In the genomic region with DNA sequence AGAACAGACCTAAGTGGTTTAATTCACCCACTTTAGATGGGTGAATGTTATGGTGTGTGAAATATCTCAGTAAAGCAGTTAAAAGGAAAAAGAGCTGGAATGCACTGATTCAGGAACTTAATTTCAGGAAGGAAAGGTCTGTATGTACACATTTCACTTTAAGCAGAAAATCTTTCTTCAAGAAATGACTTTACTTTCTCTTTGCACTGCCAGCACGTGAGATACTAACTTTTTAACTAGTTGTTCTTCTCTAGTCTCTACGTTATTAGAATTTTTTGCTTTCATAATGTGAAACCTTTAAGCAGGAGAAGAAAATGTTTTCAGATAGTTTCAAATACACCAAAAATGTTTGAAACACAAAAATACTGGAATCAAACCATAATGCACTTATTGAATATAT, we compare ENCODE assay signal across 2 cellular contexts.
TF ChIP-seq lines count a peak whose summit lies in the region.

No MANE protein-coding gene starts in this region.

TF ChIP-seq in SK-N-SH, 30 proteins besides CTCF, POLR2A, EP300 and RAD21 (continued from another document):
- TF ChIP-seq RXRA (IDR thresholded peaks at IDR 0.05; ENCODE audit: borderline replicate concordance, low read depth) (no peak), TAF1 (IDR thresholded peaks at IDR 0.05; ENCODE audit: borderline replicate concordance, low read depth, low read length) (no peak), POLR2AphosphoS5 (IDR thresholded peaks at IDR 0.05; ENCODE audit: low read depth, low read length) (no peak), FOXM1 (IDR thresholded peaks at IDR 0.05; ENCODE audit: low read depth) (no peak), GATA2 (CRISPR knock-in tag; IDR thresholded peaks at IDR 0.05) (no peak), SMC3 (IDR thresholded peaks at IDR 0.05; ENCODE audit: low read depth, low read length) (no peak), CHD2 (IDR thresholded peaks at IDR 0.05; ENCODE audit: low read length, partially characterized antibody) (no peak), REST (IDR thresholded peaks at IDR 0.05; ENCODE audit: low read depth, low read length) (no peak), RCOR1 (IDR thresholded peaks at IDR 0.05; ENCODE audit: low read length) (no peak), NFIC (IDR thresholded peaks at IDR 0.05; ENCODE audit: borderline replicate concordance) (no peak), MXI1 (IDR thresholded peaks at IDR 0.05; ENCODE audit: low read depth, low read length) (no peak), EZH2phosphoT487 (IDR thresholded peaks at IDR 0.05; ENCODE audit: borderline replicate concordance, low read depth) (no peak)
- TF ChIP-seq, protein P1, sequence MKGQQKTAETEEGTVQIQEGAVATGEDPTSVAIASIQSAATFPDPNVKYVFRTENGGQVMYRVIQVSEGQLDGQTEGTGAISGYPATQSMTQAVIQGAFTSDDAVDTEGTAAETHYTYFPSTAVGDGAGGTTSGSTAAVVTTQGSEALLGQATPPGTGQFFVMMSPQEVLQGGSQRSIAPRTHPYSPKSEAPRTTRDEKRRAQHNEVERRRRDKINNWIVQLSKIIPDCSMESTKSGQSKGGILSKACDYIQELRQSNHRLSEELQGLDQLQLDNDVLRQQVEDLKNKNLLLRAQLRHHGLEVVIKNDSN (IDR thresholded peaks at IDR 0.05; ENCODE audit: borderline replicate concordance, low read depth) = no peak
- TF ChIP-seq, protein P2, sequence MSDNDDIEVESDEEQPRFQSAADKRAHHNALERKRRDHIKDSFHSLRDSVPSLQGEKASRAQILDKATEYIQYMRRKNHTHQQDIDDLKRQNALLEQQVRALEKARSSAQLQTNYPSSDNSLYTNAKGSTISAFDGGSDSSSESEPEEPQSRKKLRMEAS (IDR thresholded peaks at IDR 0.05; ENCODE audit: low read depth) = no peak
- TF ChIP-seq, protein P3, sequence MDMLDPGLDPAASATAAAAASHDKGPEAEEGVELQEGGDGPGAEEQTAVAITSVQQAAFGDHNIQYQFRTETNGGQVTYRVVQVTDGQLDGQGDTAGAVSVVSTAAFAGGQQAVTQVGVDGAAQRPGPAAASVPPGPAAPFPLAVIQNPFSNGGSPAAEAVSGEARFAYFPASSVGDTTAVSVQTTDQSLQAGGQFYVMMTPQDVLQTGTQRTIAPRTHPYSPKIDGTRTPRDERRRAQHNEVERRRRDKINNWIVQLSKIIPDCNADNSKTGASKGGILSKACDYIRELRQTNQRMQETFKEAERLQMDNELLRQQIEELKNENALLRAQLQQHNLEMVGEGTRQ (IDR thresholded peaks at IDR 0.05; ENCODE audit: borderline replicate concordance, low read depth, low read length) = no peak

TF ChIP-seq in SK-N-SH treated with all-trans-retinoic acid at 6 μM for 48 hours, 23 proteins besides CTCF, POLR2A, EP300 and RAD21 (continued from another document):
- TF ChIP-seq, protein P4, sequence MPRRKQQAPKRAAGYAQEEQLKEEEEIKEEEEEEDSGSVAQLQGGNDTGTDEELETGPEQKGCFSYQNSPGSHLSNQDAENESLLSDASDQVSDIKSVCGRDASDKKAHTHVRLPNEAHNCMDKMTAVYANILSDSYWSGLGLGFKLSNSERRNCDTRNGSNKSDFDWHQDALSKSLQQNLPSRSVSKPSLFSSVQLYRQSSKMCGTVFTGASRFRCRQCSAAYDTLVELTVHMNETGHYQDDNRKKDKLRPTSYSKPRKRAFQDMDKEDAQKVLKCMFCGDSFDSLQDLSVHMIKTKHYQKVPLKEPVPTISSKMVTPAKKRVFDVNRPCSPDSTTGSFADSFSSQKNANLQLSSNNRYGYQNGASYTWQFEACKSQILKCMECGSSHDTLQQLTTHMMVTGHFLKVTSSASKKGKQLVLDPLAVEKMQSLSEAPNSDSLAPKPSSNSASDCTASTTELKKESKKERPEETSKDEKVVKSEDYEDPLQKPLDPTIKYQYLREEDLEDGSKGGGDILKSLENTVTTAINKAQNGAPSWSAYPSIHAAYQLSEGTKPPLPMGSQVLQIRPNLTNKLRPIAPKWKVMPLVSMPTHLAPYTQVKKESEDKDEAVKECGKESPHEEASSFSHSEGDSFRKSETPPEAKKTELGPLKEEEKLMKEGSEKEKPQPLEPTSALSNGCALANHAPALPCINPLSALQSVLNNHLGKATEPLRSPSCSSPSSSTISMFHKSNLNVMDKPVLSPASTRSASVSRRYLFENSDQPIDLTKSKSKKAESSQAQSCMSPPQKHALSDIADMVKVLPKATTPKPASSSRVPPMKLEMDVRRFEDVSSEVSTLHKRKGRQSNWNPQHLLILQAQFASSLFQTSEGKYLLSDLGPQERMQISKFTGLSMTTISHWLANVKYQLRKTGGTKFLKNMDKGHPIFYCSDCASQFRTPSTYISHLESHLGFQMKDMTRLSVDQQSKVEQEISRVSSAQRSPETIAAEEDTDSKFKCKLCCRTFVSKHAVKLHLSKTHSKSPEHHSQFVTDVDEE (CRISPR knock-in tag; IDR thresholded peaks at IDR 0.05) = no peak
- TF ChIP-seq TOX (CRISPR knock-in tag; IDR thresholded peaks at IDR 0.05; ENCODE audit: borderline replicate concordance) (no peak), ZNF70 (CRISPR knock-in tag; IDR thresholded peaks at IDR 0.05) (no peak), CSDC2 (CRISPR knock-in tag; IDR thresholded peaks at IDR 0.05) (no peak), POU6F1 (CRISPR knock-in tag; IDR thresholded peaks at IDR 0.05; ENCODE audit: borderline replicate concordance, low read depth) (no peak), SNAI2 (CRISPR knock-in tag; IDR thresholded peaks at IDR 0.05) (no peak), ZNF8 (CRISPR knock-in tag; IDR thresholded peaks at IDR 0.05) (no peak), OSR1 (CRISPR knock-in tag; IDR thresholded peaks at IDR 0.05) (no peak), BACH2 (CRISPR knock-in tag; IDR thresholded peaks at IDR 0.05; ENCODE audit: borderline replicate concordance) (no peak), ISL1 (CRISPR knock-in tag; IDR thresholded peaks at IDR 0.05) (no peak), TCF4 (CRISPR knock-in tag; IDR thresholded peaks at IDR 0.05; ENCODE audit: borderline replicate concordance) (no peak), GLIS3 (CRISPR knock-in tag; IDR thresholded peaks at IDR 0.05) (no peak), ZFP3 (CRISPR knock-in tag; IDR thresholded peaks at IDR 0.05) (no peak)
- TF ChIP-seq, protein P5, sequence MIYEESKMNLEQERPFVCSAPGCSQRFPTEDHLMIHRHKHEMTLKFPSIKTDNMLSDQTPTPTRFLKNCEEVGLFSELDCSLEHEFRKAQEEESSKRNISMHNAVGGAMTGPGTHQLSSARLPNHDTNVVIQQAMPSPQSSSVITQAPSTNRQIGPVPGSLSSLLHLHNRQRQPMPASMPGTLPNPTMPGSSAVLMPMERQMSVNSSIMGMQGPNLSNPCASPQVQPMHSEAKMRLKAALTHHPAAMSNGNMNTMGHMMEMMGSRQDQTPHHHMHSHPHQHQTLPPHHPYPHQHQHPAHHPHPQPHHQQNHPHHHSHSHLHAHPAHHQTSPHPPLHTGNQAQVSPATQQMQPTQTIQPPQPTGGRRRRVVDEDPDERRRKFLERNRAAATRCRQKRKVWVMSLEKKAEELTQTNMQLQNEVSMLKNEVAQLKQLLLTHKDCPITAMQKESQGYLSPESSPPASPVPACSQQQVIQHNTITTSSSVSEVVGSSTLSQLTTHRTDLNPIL (CRISPR knock-in tag; IDR thresholded peaks at IDR 0.05; ENCODE audit: low read depth) = no peak
- TF ChIP-seq, protein P6, sequence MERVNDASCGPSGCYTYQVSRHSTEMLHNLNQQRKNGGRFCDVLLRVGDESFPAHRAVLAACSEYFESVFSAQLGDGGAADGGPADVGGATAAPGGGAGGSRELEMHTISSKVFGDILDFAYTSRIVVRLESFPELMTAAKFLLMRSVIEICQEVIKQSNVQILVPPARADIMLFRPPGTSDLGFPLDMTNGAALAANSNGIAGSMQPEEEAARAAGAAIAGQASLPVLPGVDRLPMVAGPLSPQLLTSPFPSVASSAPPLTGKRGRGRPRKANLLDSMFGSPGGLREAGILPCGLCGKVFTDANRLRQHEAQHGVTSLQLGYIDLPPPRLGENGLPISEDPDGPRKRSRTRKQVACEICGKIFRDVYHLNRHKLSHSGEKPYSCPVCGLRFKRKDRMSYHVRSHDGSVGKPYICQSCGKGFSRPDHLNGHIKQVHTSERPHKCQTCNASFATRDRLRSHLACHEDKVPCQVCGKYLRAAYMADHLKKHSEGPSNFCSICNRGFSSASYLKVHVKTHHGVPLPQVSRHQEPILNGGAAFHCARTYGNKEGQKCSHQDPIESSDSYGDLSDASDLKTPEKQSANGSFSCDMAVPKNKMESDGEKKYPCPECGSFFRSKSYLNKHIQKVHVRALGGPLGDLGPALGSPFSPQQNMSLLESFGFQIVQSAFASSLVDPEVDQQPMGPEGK (CRISPR knock-in tag; IDR thresholded peaks at IDR 0.05; ENCODE audit: borderline replicate concordance) = no peak
